In genomic region chr1:149887196-149887455, GRCh38 we compare ENCODE assay signal across 6 cellular contexts. TPM values are rescaled to one million over a fixed set of nuclear protein-coding genes. Genes with fewer than 3 reads are reported as not detected.
DNase-seq lines count a peak whose midpoint lies in the region; ATAC-seq, FAIRE-seq and TF ChIP-seq lines count a peak whose summit lies in the region.
"Not testable (repeated sequence)": the region's sequence is repeated elsewhere in the genome, so short reads cannot be mapped to it uniquely, and the experiment has no call there.

No MANE protein-coding gene starts in this region.

- H3K27ac ChIP-seq in A549: peak overlapping the region; percentile 91 to 96
- peak overlapping the region; percentile 97 to 98 for H3K27ac ChIP-seq in coronary artery
- peak overlapping the region; percentile 96 for H3K27ac ChIP-seq in iPS-20b (ENCODE audit: low read length)
- peak overlapping the region; percentile 98 for H3K27ac ChIP-seq in psoas muscle

- H3K4me2 ChIP-seq in A549: peak overlapping the region; percentile 78

- H3K4me1 ChIP-seq in A549: peaks cover 22% of the 10 kb centered on the region
- peaks cover 12% of the 10 kb centered on the region; the same call in 1 of the 2 replicates for H3K4me1 ChIP-seq in iPS-20b (ENCODE audit: insufficient read depth, low read length)
- H3K4me1 ChIP-seq in psoas muscle: peaks cover 19% of the 10 kb centered on the region

- not testable (repeated sequence) for TF ChIP-seq CTCF in A549 (IDR thresholded peaks at IDR 0.05); coronary artery (IDR thresholded peaks at IDR 0.05); psoas muscle (IDR thresholded peaks at IDR 0.05)

- not testable (repeated sequence) for H3K27me3 ChIP-seq in iPS-20b (ENCODE audit: insufficient read depth, low read length); psoas muscle (ENCODE audit: insufficient read depth in 3 of 3, low read length in 2 of 3)

- not testable (repeated sequence) for ATAC-seq in A549, psoas muscle
- peak; percentile 1 for ATAC-seq in GM19324 (IDR thresholded peaks at IDR 0.05; ENCODE audit: low FRiP score, unreplicated experiment)

- POLR2A ChIA-PET in A549 (lab: Yijun Ruan, JAX): interaction anchor here (0.7 to 4.8 kb wide), 23 partner anchors 9 to 477 kb away, joined by 3 to 70 read pairs (median 6); partner anchors contain the start of genes BOLA1, MTMR11, OTUD7B and RPRD2

- not testable (repeated sequence) for H3K36me3 ChIP-seq in iPS-20b (ENCODE audit: insufficient read depth, low read depth, low read length); psoas muscle (ENCODE audit: insufficient read depth in 1 of 2, low read depth in 1 of 2)

- H3K9ac ChIP-seq in iPS-20b (ENCODE audit: low read depth, low read length): peak overlapping the region; percentile 99

- CTCF ChIA-PET in A549 (lab: Yijun Ruan, JAX): interaction anchor here (0.9 to 4.0 kb wide), 10 partner anchors 12 to 300 kb away, joined by 3 to 32 read pairs (median 8); partner anchors contain the start of gene BOLA1

- DNase-seq in A549 (ENCODE audit: low read depth in 1 of 2, low spot score in 1 of 2); coronary artery (ENCODE audit: low spot score); psoas muscle: not testable (repeated sequence)

- not testable (repeated sequence) for TF ChIP-seq POLR2A in A549 (IDR thresholded peaks at IDR 0.05; ENCODE audit: low read length)

- 3% methylated on average over 12 of the region's 13 CpGs for WGBS in A549 (ENCODE audit: missing lambda C conversion rate)
- WGBS in psoas muscle, 3 donors: 0 to 1% (median 1%) methylated on average over 12 to 13 of the region's 13 CpGs

- not testable (repeated sequence) for TF ChIP-seq RAD21 in A549 (conservative IDR thresholded peaks at IDR 0.05 in 1 of 2, IDR thresholded peaks at IDR 0.05 in 1 of 2)

- intact Hi-C loops in psoas muscle (cut with DNase I): loop anchor here in 1 of 2 donors (10.0 kb wide), 1 partner anchor 168 kb away; no protein-coding TSS in a partner anchor

- not testable (repeated sequence) for FAIRE-seq in A549 (lab: Jason Lieb, UNC)

- not testable (repeated sequence) for H3K9me3 ChIP-seq in A549; iPS-20b (ENCODE audit: insufficient read depth, low read depth, low read length); psoas muscle

- peak overlapping the region; percentile 54 for H3K4me3 ChIP-seq in A549
- peak overlapping the region; percentile 81 for H3K4me3 ChIP-seq in coronary artery
- peak overlapping the region; percentile 76 for H3K4me3 ChIP-seq in iPS-20b (ENCODE audit: low read length)
- peak overlapping the region; percentile 79 for H3K4me3 ChIP-seq in psoas muscle

- not testable (repeated sequence) for TF ChIP-seq EP300 in A549 (IDR thresholded peaks at IDR 0.05)

TF ChIP-seq in A549, 52 proteins besides CTCF, POLR2A, EP300 and RAD21 (continues in another document):
- 0 out of 2 replicates have a peak, but pooled peaks have one; percentile 35 for TF ChIP-seq HMGXB4 (CRISPR knock-in tag; IDR thresholded peaks at IDR 0.05; ENCODE audit: borderline replicate concordance)
- peak; percentile 32; the same call in 1 of the 2 replicates for TF ChIP-seq MAX (IDR thresholded peaks at IDR 0.05)
- TF ChIP-seq KDM1A (IDR thresholded peaks at IDR 0.05; ENCODE audit: low read depth): 0 out of 2 replicates have a peak, but pooled peaks have one; percentile 1
- TF ChIP-seq JUN (IDR thresholded peaks at IDR 0.05): peak in 1 of 2 experiments; percentile 56; a peak in 2 of 5 replicates
- 0 out of 2 replicates have a peak, but pooled peaks have one; percentile 5 for TF ChIP-seq FOSB (CRISPR knock-in tag; IDR thresholded peaks at IDR 0.05)
- peak; percentile 32; the same call in 1 of the 2 replicates for TF ChIP-seq POLR2AphosphoS2 (conservative IDR thresholded peaks at IDR 0.05; ENCODE audit: low read length)

TF ChIP-seq in PFSK-1, 5 proteins besides CTCF, POLR2A, EP300 and RAD21:
- TF ChIP-seq POLR2AphosphoS5 (IDR thresholded peaks at IDR 0.05; ENCODE audit: low read depth, low read length): peak; percentile 58; the same call in 1 of the 2 replicates

RNA-seq across cellular contexts. Expression of gene BOLA1, which starts 12.2 kb away (rescaled TPM):
- 26.7 and 27.5 TPM in 2 replicates for polyA plus RNA-seq in A549 (2011; rRNA removed)
- 52.7 and 54.8 TPM in 2 replicates for polyA plus RNA-seq in A549 (2012; cell fraction: cytosol; rRNA removed)
- 39.5 and 45.1 TPM in 2 replicates for polyA plus RNA-seq in A549 (2012; cell fraction: nucleus; rRNA removed)
- polyA plus RNA-seq in A549 (2017; fragmentation: RNase III; extraction: RNeasy Plus Mini Kit Qiagen cat#74134 plus additional on column Dnase treatment): 22.8 to 25.4 TPM (median 23.7 TPM) in 3 replicates
- 2.6 and 2.8 TPM in 2 replicates for polyA minus RNA-seq in A549 (2011; rRNA and poly(A)+ RNA removed)
- 18.9 TPM for polyA plus RNA-seq in PFSK-1 (2012; ENCODE audit: insufficient read length, low read depth)
- 10 to 100 TPM; 13.9 to 18.1 (median 15.8) TPM for total RNA-seq in psoas muscle
- polyA plus RNA-seq in psoas muscle: 10 to 100 TPM; 24.0 to 45.3 (median 32.1) TPM

RNA-seq across cellular contexts. Expression of gene SV2A, which starts 30.5 kb away (rescaled TPM):
- 0.04 and 0.05 TPM in 2 replicates for polyA plus RNA-seq in A549 (2011; rRNA removed)
- polyA plus RNA-seq in A549 (2012; cell fraction: cytosol; rRNA removed): 0.12 TPM in 2 replicates
- 0.37 and 0.62 TPM in 2 replicates for polyA plus RNA-seq in A549 (2012; cell fraction: nucleus; rRNA removed)
- 0.07 to 0.13 TPM (median 0.08 TPM) in 3 replicates for polyA plus RNA-seq in A549 (2017; fragmentation: RNase III; extraction: RNeasy Plus Mini Kit Qiagen cat#74134 plus additional on column Dnase treatment)
- polyA minus RNA-seq in A549 (2011; rRNA and poly(A)+ RNA removed): 0.10 and 0.17 TPM in 2 replicates
- polyA plus RNA-seq in PFSK-1 (2012; ENCODE audit: insufficient read length, low read depth): 0.14 TPM
- total RNA-seq in psoas muscle: under 1 TPM; 0.13 to 0.48 (median 0.25) TPM
- under 1 TPM; 0.14 to 0.19 (median 0.14) TPM for polyA plus RNA-seq in psoas muscle

RNA-seq across cellular contexts. Expression of gene SF3B4, which starts 40.5 kb away (rescaled TPM):
- 71.2 and 95.1 TPM in 2 replicates for polyA plus RNA-seq in A549 (2011; rRNA removed)
- polyA plus RNA-seq in A549 (2012; cell fraction: cytosol; rRNA removed): 72.5 and 101 TPM in 2 replicates
- 146 TPM in 2 replicates for polyA plus RNA-seq in A549 (2012; cell fraction: nucleus; rRNA removed)
- polyA plus RNA-seq in A549 (2017; fragmentation: RNase III; extraction: RNeasy Plus Mini Kit Qiagen cat#74134 plus additional on column Dnase treatment): 92.3 to 97.7 TPM (median 94.6 TPM) in 3 replicates
- polyA minus RNA-seq in A549 (2011; rRNA and poly(A)+ RNA removed): 73.2 and 78.5 TPM in 2 replicates
- 65.6 TPM for polyA plus RNA-seq in PFSK-1 (2012; ENCODE audit: insufficient read length, low read depth)
- 10 to 100 TPM; 13.0 to 26.9 (median 21.9) TPM for total RNA-seq in psoas muscle
- 10 to 100 TPM; 13.9 to 28.9 (median 16.7) TPM for polyA plus RNA-seq in psoas muscle

RNA-seq across cellular contexts. Expression of gene MTMR11, which starts 49.6 kb away (rescaled TPM):
- polyA plus RNA-seq in A549 (2011; rRNA removed) (31.2 and 34.8 TPM in 2 replicates), A549 (2017; fragmentation: RNase III; extraction: RNeasy Plus Mini Kit Qiagen cat#74134 plus additional on column Dnase treatment) (10.9 to 16.2 TPM (median 14.5 TPM) in 3 replicates), psoas muscle (1 to 10 TPM in 1 of 3 donors, under 1 TPM in 2; 0.78 to 1.7 (median 0.80) TPM)
- 9.7 and 11.3 TPM in 2 replicates for polyA plus RNA-seq in A549 (2012; cell fraction: cytosol; rRNA removed)
- 40.4 and 50.0 TPM in 2 replicates for polyA plus RNA-seq in A549 (2012; cell fraction: nucleus; rRNA removed)
- polyA minus RNA-seq in A549 (2011; rRNA and poly(A)+ RNA removed): 50.3 and 50.4 TPM in 2 replicates
- 2.9 TPM for polyA plus RNA-seq in PFSK-1 (2012; ENCODE audit: insufficient read length, low read depth)
- 1 to 10 TPM; 1.0 to 3.0 (median 1.8) TPM for total RNA-seq in psoas muscle
